15 cellular contexts compared by ENCODE assay signal in the genomic region with DNA sequence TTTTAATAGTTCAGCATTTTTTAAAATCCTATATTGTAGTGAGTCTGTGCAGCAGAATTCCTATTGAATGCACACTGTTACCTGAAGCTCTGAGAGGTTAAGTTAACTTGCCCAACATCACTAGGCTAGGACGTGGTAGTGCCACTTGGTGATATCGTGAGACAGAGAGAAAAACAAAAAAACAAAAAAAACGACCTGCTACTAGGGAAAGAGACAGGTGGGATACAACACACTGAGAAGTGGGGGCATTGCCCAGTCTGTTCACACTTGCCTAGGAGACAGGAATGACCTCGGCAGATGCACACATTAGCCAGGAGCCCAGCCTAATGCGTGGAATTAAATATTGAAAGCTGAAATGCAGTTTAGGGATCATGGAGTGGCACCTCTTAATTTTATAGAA.
DNase-seq lines count a peak whose midpoint lies in the region; ATAC-seq, FAIRE-seq and TF ChIP-seq lines count a peak whose summit lies in the region.
"Had no signal": no experiment of that assay in that cellular context is flagged by ENCODE, and none has a peak within 500 bp of the region (broad histone marks: within the 10 kb centered on the region; RNA-seq: fewer than 3 reads in every experiment).

No MANE protein-coding gene starts in this region.

- TF ChIP-seq CTCF in 22Rv1 (IDR thresholded peaks at IDR 0.05) (peak; percentile 35), GM06990 (IDR thresholded peaks at IDR 0.05; ENCODE audit: insufficient read depth, low read length, poor library complexity, severe bottlenecking) (peak; percentile 35), D721Med (IDR thresholded peaks at IDR 0.05; ENCODE audit: insufficient read depth, missing control alignments) (no peak)

- peak overlapping the region; percentile 73 for H3K4me3 Mint-ChIP-seq in activated T-helper 17 cell treated with anti-CD3 and anti-CD28 coated beads, Interleukin-2, amount 50 U/mL, for 72 hours

- peaks cover 61% of the 10 kb centered on the region for H3K4me1 Mint-ChIP-seq in activated T-helper 17 cell treated with anti-CD3 and anti-CD28 coated beads, Interleukin-2, amount 50 U/mL, for 72 hours

- ATAC-seq in activated T-helper 17 cell treated with anti-CD3 and anti-CD28 coated beads, Interleukin-2, amount 50 U/mL, for 72 hours (replicated peaks), result no peak
- ATAC-seq in HG03025 (IDR thresholded peaks at IDR 0.05; ENCODE audit: low FRiP score, unreplicated experiment), result no peak
- ATAC-seq in HG03571 (IDR thresholded peaks at IDR 0.05; ENCODE audit: unreplicated experiment), result no peak
- ATAC-seq: left lobe of liver had no signal

- H3K27me3 Mint-ChIP-seq in activated T-helper 17 cell treated with anti-CD3 and anti-CD28 coated beads, Interleukin-2, amount 50 U/mL, for 72 hours, result no peaks in the 10 kb centered on the region

- no peak for FAIRE-seq in D721Med (lab: Jason Lieb, UNC)

- H3K9me3 Mint-ChIP-seq in activated T-helper 17 cell treated with anti-CD3 and anti-CD28 coated beads, Interleukin-2, amount 50 U/mL, for 72 hours, result no peaks in the 10 kb centered on the region
- H3K9me3 Mint-ChIP-seq: dendritic cell treated with granulocyte-macrophage colony-stimulating factor and Interleukin-4, amounts not matched to agents 40 ng/mL and 50 ng/mL, for 4 days had no signal

- no peak overlapping the region for H3K27ac ChIP-seq in 22Rv1

- peak overlapping the region; percentile 89 for H3K27ac Mint-ChIP-seq in activated T-helper 17 cell treated with anti-CD3 and anti-CD28 coated beads, Interleukin-2, amount 50 U/mL, for 72 hours

- no peaks in the 10 kb centered on the region for H3K27me3 ChIP-seq in GM06990 (replicated peaks; ENCODE audit: control insufficient read depth, insufficient read depth, low read length)
- H3K27me3 ChIP-seq: MG63 had no signal

- no peaks in the 10 kb centered on the region for H3K36me3 Mint-ChIP-seq in activated T-helper 17 cell treated with anti-CD3 and anti-CD28 coated beads, Interleukin-2, amount 50 U/mL, for 72 hours (ENCODE audit: low read depth)

- no peaks in the 10 kb centered on the region for H3K36me3 ChIP-seq in GM06990 (ENCODE audit: control insufficient read depth, insufficient read depth, low read length)
- H3K36me3 ChIP-seq: MG63 had no signal

- DNase-seq in GM06990 (ENCODE audit: extremely low read depth, insufficient read length) (no peak), NCI-H69 (lab: John Stamatoyannopoulos, UW) (peak; percentile 23), SHP77 treated with DMSO at 0.1 percent for 48 hours (lab: John Stamatoyannopoulos, UW) (no peak), D721Med (ENCODE audit: insufficient read length, low spot score) (no peak)
- DNase-seq: COR-L47, foreskin fibroblast, MG63, occipital lobe, T-helper 9 cell had no signal

- H3K4me3 ChIP-seq in GM06990 (replicated peaks; ENCODE audit: low read depth, low read length), result no peak overlapping the region
